In genomic region chr12:113214938-113215400, GRCh38 we compare ENCODE assay signal across 1 cellular context.
TF ChIP-seq lines count a peak whose summit lies in the region.

No MANE protein-coding gene starts in this region.

TF ChIP-seq in GM12878, 131 proteins besides CTCF, POLR2A, EP300 and RAD21 (continued from another document and continues in another):
- TF ChIP-seq, protein P1, sequence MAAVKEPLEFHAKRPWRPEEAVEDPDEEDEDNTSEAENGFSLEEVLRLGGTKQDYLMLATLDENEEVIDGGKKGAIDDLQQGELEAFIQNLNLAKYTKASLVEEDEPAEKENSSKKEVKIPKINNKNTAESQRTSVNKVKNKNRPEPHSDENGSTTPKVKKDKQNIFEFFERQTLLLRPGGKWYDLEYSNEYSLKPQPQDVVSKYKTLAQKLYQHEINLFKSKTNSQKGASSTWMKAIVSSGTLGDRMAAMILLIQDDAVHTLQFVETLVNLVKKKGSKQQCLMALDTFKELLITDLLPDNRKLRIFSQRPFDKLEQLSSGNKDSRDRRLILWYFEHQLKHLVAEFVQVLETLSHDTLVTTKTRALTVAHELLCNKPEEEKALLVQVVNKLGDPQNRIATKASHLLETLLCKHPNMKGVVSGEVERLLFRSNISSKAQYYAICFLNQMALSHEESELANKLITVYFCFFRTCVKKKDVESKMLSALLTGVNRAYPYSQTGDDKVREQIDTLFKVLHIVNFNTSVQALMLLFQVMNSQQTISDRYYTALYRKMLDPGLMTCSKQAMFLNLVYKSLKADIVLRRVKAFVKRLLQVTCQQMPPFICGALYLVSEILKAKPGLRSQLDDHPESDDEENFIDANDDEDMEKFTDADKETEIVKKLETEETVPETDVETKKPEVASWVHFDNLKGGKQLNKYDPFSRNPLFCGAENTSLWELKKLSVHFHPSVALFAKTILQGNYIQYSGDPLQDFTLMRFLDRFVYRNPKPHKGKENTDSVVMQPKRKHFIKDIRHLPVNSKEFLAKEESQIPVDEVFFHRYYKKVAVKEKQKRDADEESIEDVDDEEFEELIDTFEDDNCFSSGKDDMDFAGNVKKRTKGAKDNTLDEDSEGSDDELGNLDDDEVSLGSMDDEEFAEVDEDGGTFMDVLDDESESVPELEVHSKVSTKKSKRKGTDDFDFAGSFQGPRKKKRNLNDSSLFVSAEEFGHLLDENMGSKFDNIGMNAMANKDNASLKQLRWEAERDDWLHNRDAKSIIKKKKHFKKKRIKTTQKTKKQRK (IDR thresholded peaks at IDR 0.05; ENCODE audit: low read depth, low read length) = no peak
- TF ChIP-seq SREBF1 (IDR thresholded peaks at IDR 0.05; ENCODE audit: low read length) (no peak), ZNF274 (IDR thresholded peaks at IDR 0.05; ENCODE audit: insufficient read depth, insufficient read length) (no peak), POLR2AphosphoS5 (IDR thresholded peaks at IDR 0.05; ENCODE audit: low read length) (no peak), ZNF24 (IDR thresholded peaks at IDR 0.05) (no peak), PKNOX1 (IDR thresholded peaks at IDR 0.05) (no peak), E2F8 (IDR thresholded peaks at IDR 0.05; ENCODE audit: low read depth, partially characterized antibody) (no peak), HDGF (IDR thresholded peaks at IDR 0.05) (no peak), SMAD5 (IDR thresholded peaks at IDR 0.05; ENCODE audit: low read depth) (no peak), NBN (IDR thresholded peaks at IDR 0.05) (peak; percentile 72; the same call in 1 of the 2 replicates), SIN3A (IDR thresholded peaks at IDR 0.05; ENCODE audit: low read depth, low read length) (no peak), SREBF2 (IDR thresholded peaks at IDR 0.05; ENCODE audit: low read length) (no peak), E4F1 (IDR thresholded peaks at IDR 0.05; ENCODE audit: borderline replicate concordance, partially characterized antibody) (no peak), ZNF207 (IDR thresholded peaks at IDR 0.05; ENCODE audit: borderline replicate concordance) (no peak), MEF2B (IDR thresholded peaks at IDR 0.05; ENCODE audit: partially characterized antibody, poor library complexity, severe bottlenecking) (peak; percentile 89), IRF4 (IDR thresholded peaks at IDR 0.05; ENCODE audit: low read depth, low read length) (peak; percentile 78; the same call in 1 of the 2 replicates), BMI1 (IDR thresholded peaks at IDR 0.05; ENCODE audit: borderline replicate concordance) (peak; percentile 36; the same call in 1 of the 2 replicates), SUZ12 (IDR thresholded peaks at IDR 0.05; ENCODE audit: unreplicated experiment) (no peak), ZZZ3 (IDR thresholded peaks at IDR 0.05; ENCODE audit: control insufficient read depth, insufficient read length, low read depth) (no peak), JUNB (IDR thresholded peaks at IDR 0.05) (peak; percentile 79), CHD2 (IDR thresholded peaks at IDR 0.05; ENCODE audit: borderline replicate concordance, low read depth, low read length) (peak; percentile 21; the same call in 1 of the 2 replicates), ETV6 (conservative IDR thresholded peaks at IDR 0.05 in 1 of 2, IDR thresholded peaks at IDR 0.05 in 1 of 2; ENCODE audit: borderline replicate concordance in 1 of 2, low read depth in 1 of 2) (peak in 1 of 2 experiments; percentile 97; a peak in 2 of 4 replicates), SMARCA5 (IDR thresholded peaks at IDR 0.05) (peak; percentile 98), RBBP5 (conservative IDR thresholded peaks at IDR 0.05) (no peak), DPF2 (IDR thresholded peaks at IDR 0.05) (peak; percentile 92), POU2F2 (IDR thresholded peaks at IDR 0.05; ENCODE audit: borderline replicate concordance, low read depth, low read length) (peak; percentile 69; the same call in 1 of the 3 replicates), ELK1 (IDR thresholded peaks at IDR 0.05; ENCODE audit: low read depth, low read length) (no peak), RELA (IDR thresholded peaks at IDR 0.05; ENCODE audit: borderline replicate concordance, partially characterized antibody) (no peak), CHD4 (IDR thresholded peaks at IDR 0.05) (no peak), MEF2A (IDR thresholded peaks at IDR 0.05; ENCODE audit: insufficient read depth, low read depth, low read length) (no peak), EZH2 (IDR thresholded peaks at IDR 0.05; ENCODE audit: borderline replicate concordance, control insufficient read depth, low read depth, low read length) (no peak), JUND (IDR thresholded peaks at IDR 0.05; ENCODE audit: low read depth, low read length) (peak; percentile 47; the same call in 1 of the 2 replicates), HDAC6 (IDR thresholded peaks at IDR 0.05; ENCODE audit: unreplicated experiment) (no peak)
- TF ChIP-seq, protein P2, sequence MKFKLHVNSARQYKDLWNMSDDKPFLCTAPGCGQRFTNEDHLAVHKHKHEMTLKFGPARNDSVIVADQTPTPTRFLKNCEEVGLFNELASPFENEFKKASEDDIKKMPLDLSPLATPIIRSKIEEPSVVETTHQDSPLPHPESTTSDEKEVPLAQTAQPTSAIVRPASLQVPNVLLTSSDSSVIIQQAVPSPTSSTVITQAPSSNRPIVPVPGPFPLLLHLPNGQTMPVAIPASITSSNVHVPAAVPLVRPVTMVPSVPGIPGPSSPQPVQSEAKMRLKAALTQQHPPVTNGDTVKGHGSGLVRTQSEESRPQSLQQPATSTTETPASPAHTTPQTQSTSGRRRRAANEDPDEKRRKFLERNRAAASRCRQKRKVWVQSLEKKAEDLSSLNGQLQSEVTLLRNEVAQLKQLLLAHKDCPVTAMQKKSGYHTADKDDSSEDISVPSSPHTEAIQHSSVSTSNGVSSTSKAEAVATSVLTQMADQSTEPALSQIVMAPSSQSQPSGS (IDR thresholded peaks at IDR 0.05; ENCODE audit: low read length) = peak; percentile 86
- TF ChIP-seq, protein P3, sequence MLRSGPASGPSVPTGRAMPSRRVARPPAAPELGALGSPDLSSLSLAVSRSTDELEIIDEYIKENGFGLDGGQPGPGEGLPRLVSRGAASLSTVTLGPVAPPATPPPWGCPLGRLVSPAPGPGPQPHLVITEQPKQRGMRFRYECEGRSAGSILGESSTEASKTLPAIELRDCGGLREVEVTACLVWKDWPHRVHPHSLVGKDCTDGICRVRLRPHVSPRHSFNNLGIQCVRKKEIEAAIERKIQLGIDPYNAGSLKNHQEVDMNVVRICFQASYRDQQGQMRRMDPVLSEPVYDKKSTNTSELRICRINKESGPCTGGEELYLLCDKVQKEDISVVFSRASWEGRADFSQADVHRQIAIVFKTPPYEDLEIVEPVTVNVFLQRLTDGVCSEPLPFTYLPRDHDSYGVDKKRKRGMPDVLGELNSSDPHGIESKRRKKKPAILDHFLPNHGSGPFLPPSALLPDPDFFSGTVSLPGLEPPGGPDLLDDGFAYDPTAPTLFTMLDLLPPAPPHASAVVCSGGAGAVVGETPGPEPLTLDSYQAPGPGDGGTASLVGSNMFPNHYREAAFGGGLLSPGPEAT (IDR thresholded peaks at IDR 0.05; ENCODE audit: low read depth) = peak; percentile 92
- TF ChIP-seq, protein P4, sequence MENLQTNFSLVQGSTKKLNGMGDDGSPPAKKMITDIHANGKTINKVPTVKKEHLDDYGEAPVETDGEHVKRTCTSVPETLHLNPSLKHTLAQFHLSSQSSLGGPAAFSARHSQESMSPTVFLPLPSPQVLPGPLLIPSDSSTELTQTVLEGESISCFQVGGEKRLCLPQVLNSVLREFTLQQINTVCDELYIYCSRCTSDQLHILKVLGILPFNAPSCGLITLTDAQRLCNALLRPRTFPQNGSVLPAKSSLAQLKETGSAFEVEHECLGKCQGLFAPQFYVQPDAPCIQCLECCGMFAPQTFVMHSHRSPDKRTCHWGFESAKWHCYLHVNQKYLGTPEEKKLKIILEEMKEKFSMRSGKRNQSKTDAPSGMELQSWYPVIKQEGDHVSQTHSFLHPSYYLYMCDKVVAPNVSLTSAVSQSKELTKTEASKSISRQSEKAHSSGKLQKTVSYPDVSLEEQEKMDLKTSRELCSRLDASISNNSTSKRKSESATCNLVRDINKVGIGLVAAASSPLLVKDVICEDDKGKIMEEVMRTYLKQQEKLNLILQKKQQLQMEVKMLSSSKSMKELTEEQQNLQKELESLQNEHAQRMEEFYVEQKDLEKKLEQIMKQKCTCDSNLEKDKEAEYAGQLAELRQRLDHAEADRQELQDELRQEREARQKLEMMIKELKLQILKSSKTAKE (IDR thresholded peaks at IDR 0.05; ENCODE audit: low read depth, poor library complexity, severe bottlenecking) = peak; percentile 88
- TF ChIP-seq, protein P5, sequence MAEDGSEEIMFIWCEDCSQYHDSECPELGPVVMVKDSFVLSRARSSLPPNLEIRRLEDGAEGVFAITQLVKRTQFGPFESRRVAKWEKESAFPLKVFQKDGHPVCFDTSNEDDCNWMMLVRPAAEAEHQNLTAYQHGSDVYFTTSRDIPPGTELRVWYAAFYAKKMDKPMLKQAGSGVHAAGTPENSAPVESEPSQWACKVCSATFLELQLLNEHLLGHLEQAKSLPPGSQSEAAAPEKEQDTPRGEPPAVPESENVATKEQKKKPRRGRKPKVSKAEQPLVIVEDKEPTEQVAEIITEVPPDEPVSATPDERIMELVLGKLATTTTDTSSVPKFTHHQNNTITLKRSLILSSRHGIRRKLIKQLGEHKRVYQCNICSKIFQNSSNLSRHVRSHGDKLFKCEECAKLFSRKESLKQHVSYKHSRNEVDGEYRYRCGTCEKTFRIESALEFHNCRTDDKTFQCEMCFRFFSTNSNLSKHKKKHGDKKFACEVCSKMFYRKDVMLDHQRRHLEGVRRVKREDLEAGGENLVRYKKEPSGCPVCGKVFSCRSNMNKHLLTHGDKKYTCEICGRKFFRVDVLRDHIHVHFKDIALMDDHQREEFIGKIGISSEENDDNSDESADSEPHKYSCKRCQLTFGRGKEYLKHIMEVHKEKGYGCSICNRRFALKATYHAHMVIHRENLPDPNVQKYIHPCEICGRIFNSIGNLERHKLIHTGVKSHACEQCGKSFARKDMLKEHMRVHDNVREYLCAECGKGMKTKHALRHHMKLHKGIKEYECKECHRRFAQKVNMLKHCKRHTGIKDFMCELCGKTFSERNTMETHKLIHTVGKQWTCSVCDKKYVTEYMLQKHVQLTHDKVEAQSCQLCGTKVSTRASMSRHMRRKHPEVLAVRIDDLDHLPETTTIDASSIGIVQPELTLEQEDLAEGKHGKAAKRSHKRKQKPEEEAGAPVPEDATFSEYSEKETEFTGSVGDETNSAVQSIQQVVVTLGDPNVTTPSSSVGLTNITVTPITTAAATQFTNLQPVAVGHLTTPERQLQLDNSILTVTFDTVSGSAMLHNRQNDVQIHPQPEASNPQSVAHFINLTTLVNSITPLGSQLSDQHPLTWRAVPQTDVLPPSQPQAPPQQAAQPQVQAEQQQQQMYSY (CRISPR knock-in tag; IDR thresholded peaks at IDR 0.05) = no peak
- TF ChIP-seq, protein P6, sequence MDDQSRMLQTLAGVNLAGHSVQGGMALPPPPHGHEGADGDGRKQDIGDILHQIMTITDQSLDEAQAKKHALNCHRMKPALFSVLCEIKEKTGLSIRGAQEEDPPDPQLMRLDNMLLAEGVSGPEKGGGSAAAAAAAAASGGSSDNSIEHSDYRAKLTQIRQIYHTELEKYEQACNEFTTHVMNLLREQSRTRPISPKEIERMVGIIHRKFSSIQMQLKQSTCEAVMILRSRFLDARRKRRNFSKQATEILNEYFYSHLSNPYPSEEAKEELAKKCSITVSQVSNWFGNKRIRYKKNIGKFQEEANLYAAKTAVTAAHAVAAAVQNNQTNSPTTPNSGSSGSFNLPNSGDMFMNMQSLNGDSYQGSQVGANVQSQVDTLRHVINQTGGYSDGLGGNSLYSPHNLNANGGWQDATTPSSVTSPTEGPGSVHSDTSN (IDR thresholded peaks at IDR 0.05; ENCODE audit: insufficient replicate concordance, low read depth, low read length) = no peak
